In genomic region chr6:30616811-30617564, GRCh38 we compare ENCODE assay signal across 8 cellular contexts. TPM values are rescaled to one million over a fixed set of nuclear protein-coding genes. Genes with fewer than 3 reads are reported as not detected.
DNase-seq lines count a peak whose midpoint lies in the region; ATAC-seq and TF ChIP-seq lines count a peak whose summit lies in the region.

TSS of gene PPP1R10 (minus strand) at chr6:30617243. CDS start at chr6:30609944, 7,299 bp downstream.

- H2AFZ ChIP-seq in PC-3 (ENCODE audit: low read length) = peak within 1 kb of the TSS; percentile 82

- TF ChIP-seq EP300 in Ishikawa (IDR thresholded peaks at IDR 0.05; ENCODE audit: borderline replicate concordance) = no peak

- ATAC-seq in GM21576 (IDR thresholded peaks at IDR 0.05; ENCODE audit: unreplicated experiment) = peak; percentile 73
- ATAC-seq in PC-3 = peak; percentile 73
- peak; percentile 90 for ATAC-seq in mucosa of descending colon

- H4K20me1 ChIP-seq in PC-3 (ENCODE audit: low read length) = peaks cover 35% of the 10 kb centered on the region

- peaks cover 40% of the 10 kb centered on the region for H3K4me1 ChIP-seq in PC-3 (ENCODE audit: insufficient read depth, low read length)
- H3K4me1 ChIP-seq in mucosa of descending colon (ENCODE audit: low read depth) = peaks cover 30% of the 10 kb centered on the region

- CTCF ChIA-PET in PC-3 (lab: Charles Lee) = interaction anchor here (0.6 kb wide), 1 partner anchor 114 kb away, joined by 4 read pairs; no protein-coding TSS in a partner anchor

- no peaks in the 10 kb centered on the region for H3K27me3 ChIP-seq in PC-3 (ENCODE audit: low read length)

- peak; percentile 100 for DNase-seq in DMS114 treated with DMSO at 0.1 percent for 48 hours (lab: John Stamatoyannopoulos, UW; ENCODE audit: unreplicated experiment)
- DNase-seq in PC-3 = peak; percentile 100
- DNase-seq in activated T-cell treated with anti-CD3 and anti-CD28 coated beads for 48 hours (ENCODE audit: low read depth) = peak; percentile 94
- DNase-seq in epithelial cell of esophagus (ENCODE audit: low read depth) = peak; percentile 100
- peak; percentile 97 to 99 (median 99) for DNase-seq in mucosa of descending colon
- DNase-seq in stimulated activated CD8-positive, alpha-beta memory T cell treated with anti-CD3 and anti-CD28 coated beads, Interleukin-4, amount 100 ng/mL, for 24 hours (ENCODE audit: low read depth) = peak; percentile 94

- peak within 1 kb of the TSS; percentile 92 for H3K27ac ChIP-seq in PC-3 (ENCODE audit: low read length)

- no peaks in the 10 kb centered on the region for H3K9me2 ChIP-seq in PC-3 (replicated peaks; ENCODE audit: low read length)

- no peak for TF ChIP-seq CTCF in PC-3 (conservative IDR thresholded peaks at IDR 0.05; ENCODE audit: low read depth, low read length)
- TF ChIP-seq CTCF in epithelial cell of esophagus (IDR thresholded peaks at IDR 0.05; ENCODE audit: insufficient read depth, low read depth, low read length, missing control alignments) = no peak
- no peak for TF ChIP-seq CTCF in mucosa of descending colon (IDR thresholded peaks at IDR 0.05)

- intact Hi-C loops in PC-3 (cut with micrococcal nuclease) (loop anchor here (1.0 kb wide), 2 partner anchors 56 to 103 kb away; partner anchors contain the start of genes DHX16 and TUBB), mucosa of descending colon (cut with DNase I, micrococcal nuclease) (no loop called here)

- H3K79me2 ChIP-seq in PC-3 (ENCODE audit: low read length) = peaks cover 62% of the 10 kb centered on the region

- H3K9me3 ChIP-seq in PC-3 (ENCODE audit: low read length) (no peaks in the 10 kb centered on the region), mucosa of descending colon (no peaks in the 10 kb centered on the region)

- peaks cover 25% of the 10 kb centered on the region for H3F3A ChIP-seq in PC-3 (ENCODE audit: low read length, unreplicated experiment)

- H3K36me3 ChIP-seq in PC-3 (ENCODE audit: low read depth, low read length) = peaks cover 22% of the 10 kb centered on the region
- peaks cover 6% of the 10 kb centered on the region for H3K36me3 ChIP-seq in mucosa of descending colon (ENCODE audit: low read depth)

- TF ChIP-seq RAD21 in Ishikawa (IDR thresholded peaks at IDR 0.05; ENCODE audit: low read depth) = no peak

- H3K4me3 ChIP-seq in PC-3 (ENCODE audit: low read length) = peak within 1 kb of the TSS; percentile 86
- peak within 1 kb of the TSS; percentile 96 for H3K4me3 ChIP-seq in epithelial cell of esophagus (ENCODE audit: low read length)
- peak within 1 kb of the TSS; percentile 73 for H3K4me3 ChIP-seq in mucosa of descending colon

- POLR2A ChIA-PET in PC-3 (lab: Charles Lee; ENCODE audit: unreplicated experiment) = interaction anchor here (0.7 to 0.9 kb wide), 2 partner anchors 96 to 100 kb away, joined by 3 read pairs; partner anchors contain the start of gene MDC1

- BruUV-seq in PC-3 (replicated peaks; lab: Mats Ljungman, UMichigan) = TSS peak; percentile 75

- peak within 1 kb of the TSS; percentile 99 for H3K9ac ChIP-seq in PC-3 (ENCODE audit: low read length)

- peak within 1 kb of the TSS; percentile 99 for H3K4me2 ChIP-seq in PC-3 (ENCODE audit: low read length)

TF ChIP-seq in Ishikawa, 13 proteins besides CTCF, POLR2A, EP300 and RAD21:
- TF ChIP-seq EGR1 (IDR thresholded peaks at IDR 0.05) = no peak
- TF ChIP-seq CREB1 (IDR thresholded peaks at IDR 0.05; ENCODE audit: low read depth) = no peak; the same call in none of the 2 replicates
- TF ChIP-seq TAF1 (IDR thresholded peaks at IDR 0.05; ENCODE audit: low read depth) = peak; percentile 96
- TF ChIP-seq MAX (IDR thresholded peaks at IDR 0.05) = peak; percentile 51; the same call in 1 of the 2 replicates
- TF ChIP-seq NFIC (IDR thresholded peaks at IDR 0.05) = no peak
- peak; percentile 98 for TF ChIP-seq FOXM1 (IDR thresholded peaks at IDR 0.05; ENCODE audit: borderline replicate concordance, low read depth)
- TF ChIP-seq ZBTB7A (IDR thresholded peaks at IDR 0.05; ENCODE audit: low read depth) = no peak
- no peak for TF ChIP-seq REST (IDR thresholded peaks at IDR 0.05; ENCODE audit: low read depth)
- TF ChIP-seq USF1 (IDR thresholded peaks at IDR 0.05) = peak; percentile 84
- TF ChIP-seq TCF12 (IDR thresholded peaks at IDR 0.05; ENCODE audit: low read depth) = no peak
- TF ChIP-seq TEAD4 (IDR thresholded peaks at IDR 0.05) = no peak
- TF ChIP-seq YY1 (IDR thresholded peaks at IDR 0.05; ENCODE audit: low read depth) = peak; percentile 95

RNA-seq across cellular contexts. Expression of gene PPP1R10, which starts in this region (rescaled TPM):
- total RNA-seq in PC-3 (2014; rRNA removed) = 44.2 and 44.5 TPM in 2 replicates
- 10 to 100 TPM; 68.5 to 80.3 (median 79.2) TPM for total RNA-seq in mucosa of descending colon

Comparison
In these comparisons a context has a peak if more than half of its experiments do, and no peak if none do; other contexts are left out.
1. Peak in every context shown above with its lines: DNase-seq, ATAC-seq, H3K4me3 ChIP-seq and H3K27ac ChIP-seq.